33 cellular contexts compared by ENCODE assay signal in the genomic region with DNA sequence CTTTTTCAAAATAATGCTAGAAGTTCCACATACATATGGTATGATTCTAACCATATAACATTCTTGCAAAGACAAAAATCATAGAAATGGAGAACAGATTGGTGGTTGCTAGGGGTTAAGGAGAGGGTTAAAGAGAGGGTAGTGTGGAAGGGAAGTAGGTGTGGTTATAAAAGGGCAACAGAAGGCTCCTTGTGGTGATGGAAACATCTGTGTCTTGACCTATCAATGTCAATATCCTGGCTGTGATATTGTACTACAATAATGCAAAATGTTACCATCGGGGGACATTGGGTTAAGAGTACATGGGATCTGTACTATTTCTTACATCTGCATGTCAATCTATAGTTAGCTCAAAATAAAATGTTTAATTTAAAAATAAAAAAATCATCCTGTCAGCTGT.
"Had no signal": no experiment of that assay in that cellular context is flagged by ENCODE, and none has a peak within 500 bp of the region (broad histone marks: within the 10 kb centered on the region; RNA-seq: fewer than 3 reads in every experiment).

No MANE protein-coding gene starts in this region.

- H3K27me3 Mint-ChIP-seq: progenitor cell of endocrine pancreas had no signal

- H3K4me1 ChIP-seq: breast epithelium, colonic mucosa, right lobe of liver had no signal

- DNase-seq: activated CD4-positive, alpha-beta T cell treated with anti-CD3 and anti-CD28 coated beads for 1 hour; activated CD4-positive, alpha-beta T cell treated with anti-CD3 and anti-CD28 coated beads, Interleukin-2, amount 50 U/mL, for 1 hour; activated naive CD4-positive, alpha-beta T cell; activated T-cell treated with anti-CD3 and anti-CD28 coated beads for 4 hours; activated T-cell treated with anti-CD3 and anti-CD28 coated beads, Interleukin-2, amount 50 U/mL, for 72 hours; colonic mucosa; dorsolateral prefrontal cortex; effector memory CD4-positive, alpha-beta T cell; erythroblast; head of caudate nucleus; hippocampal formation; left cardiac atrium; left ventricle myocardium superior; mucosa of descending colon; ovary; right lobe of liver; stimulated activated CD4-positive, alpha-beta T cell treated with anti-CD3 and anti-CD28 coated beads, Interleukin-12 subunit alpha, Interleukin-12 subunit beta, amount 100 ng/mL, for 4 hours; stimulated activated CD4-positive, alpha-beta T cell treated with anti-CD3 and anti-CD28 coated beads, Interleukin-4, amount 100 ng/mL, for 1 hour; substantia nigra; T-helper 9 cell; upper lobe of left lung had no signal

- H3K4me1 Mint-ChIP-seq: central memory CD8-positive, alpha-beta T cell; stimulated activated effector memory CD8-positive, alpha-beta T cell treated with anti-CD3 and anti-CD28 coated beads, Interleukin-12 subunit alpha, Interleukin-12 subunit beta, amount 100 ng/mL, for 72 hours had no signal

- ATAC-seq: activated naive CD4-positive, alpha-beta T cell treated with anti-CD3 and anti-CD28 coated beads, Interleukin-2, amount 50 U/mL, for 72 hours; activated T-cell treated with anti-CD3 and anti-CD28 coated beads, Interleukin-2, amount 50 U/mL, for 72 hours; gastroesophageal sphincter; left ventricle myocardium superior; mucosa of descending colon; natural killer cell treated with Interleukin-12 subunit alpha and Interleukin-12 subunit beta and Interleukin-15 and Interleukin-18, amount 100 ng/mL, for 72 hours; right lobe of liver; stimulated activated effector memory CD8-positive, alpha-beta T cell treated with anti-CD3 and anti-CD28 coated beads, Interleukin-12 subunit alpha, Interleukin-12 subunit beta, amount 100 ng/mL, for 72 hours had no signal

- H3K27ac ChIP-seq: breast epithelium, colonic mucosa, dorsolateral prefrontal cortex, gastroesophageal sphincter, neutrophil, ovary, right lobe of liver, upper lobe of left lung, vagina had no signal

- H3K4me3 ChIP-seq: breast epithelium, colonic mucosa, dorsolateral prefrontal cortex, gastroesophageal sphincter, mucosa of descending colon, ovary, right lobe of liver, skin epidermis, upper lobe of left lung, vagina had no signal

- H3K4me3 Mint-ChIP-seq: activated T-cell treated with anti-CD3 and anti-CD28 coated beads, Interleukin-2, amount 50 U/mL, for 72 hours; central memory CD8-positive, alpha-beta T cell; natural killer cell treated with Interleukin-12 subunit alpha and Interleukin-12 subunit beta and Interleukin-15 and Interleukin-18, amount 100 ng/mL, for 72 hours; stimulated activated effector memory CD8-positive, alpha-beta T cell treated with anti-CD3 and anti-CD28 coated beads, Interleukin-12 subunit alpha, Interleukin-12 subunit beta, amount 100 ng/mL, for 72 hours; stimulated activated naive CD8-positive, alpha-beta T cell treated with anti-CD3 and anti-CD28 coated beads, Interleukin-15, Interleukin-2, amounts not matched to agents 100 ng/mL and 50 ng/mL, for 24 hours; T-helper 1 cell treated with Interleukin-12 subunit alpha and Interleukin-12 subunit beta and Interleukin-4 antibody, amounts not matched to agents 30 μg/mL and 1 μg/mL, for 36 hours had no signal

- H3K36me3 ChIP-seq: breast epithelium, colonic mucosa, gastroesophageal sphincter, neutrophil, ovary, right lobe of liver, upper lobe of left lung, vagina had no signal

- H3K27ac Mint-ChIP-seq: activated naive CD4-positive, alpha-beta T cell treated with anti-CD3 and anti-CD28 coated beads, Interleukin-2, amount 50 U/mL, for 72 hours; activated T-cell treated with anti-CD3 and anti-CD28 coated beads, Interleukin-2, amount 50 U/mL, for 72 hours; natural killer cell treated with Interleukin-12 subunit alpha and Interleukin-12 subunit beta and Interleukin-15 and Interleukin-18, amount 100 ng/mL, for 72 hours; progenitor cell of endocrine pancreas; stimulated activated effector memory CD8-positive, alpha-beta T cell treated with anti-CD3 and anti-CD28 coated beads, Interleukin-12 subunit alpha, Interleukin-12 subunit beta, amount 100 ng/mL, for 72 hours; stimulated activated naive CD8-positive, alpha-beta T cell treated with anti-CD3 and anti-CD28 coated beads, Interleukin-15, Interleukin-2, amounts not matched to agents 100 ng/mL and 50 ng/mL, for 24 hours; T-helper 1 cell treated with Interleukin-12 subunit alpha and Interleukin-12 subunit beta and Interleukin-4 antibody, amounts not matched to agents 30 μg/mL and 1 μg/mL, for 36 hours had no signal

- H3K27me3 ChIP-seq: breast epithelium, colonic mucosa, dorsolateral prefrontal cortex, gastroesophageal sphincter, neutrophil, ovary, right lobe of liver, upper lobe of left lung, vagina had no signal

- H3K9me3 ChIP-seq: breast epithelium, colonic mucosa, gastroesophageal sphincter, mucosa of descending colon, neutrophil, ovary, right lobe of liver, upper lobe of left lung, vagina had no signal

- H3K9me3 Mint-ChIP-seq: activated naive CD4-positive, alpha-beta T cell treated with anti-CD3 and anti-CD28 coated beads, Interleukin-2, amount 50 U/mL, for 72 hours; activated T-cell treated with anti-CD3 and anti-CD28 coated beads, Interleukin-2, amount 50 U/mL, for 72 hours; central memory CD8-positive, alpha-beta T cell; natural killer cell treated with Interleukin-12 subunit alpha and Interleukin-12 subunit beta and Interleukin-15 and Interleukin-18, amount 100 ng/mL, for 72 hours; stimulated activated effector memory CD8-positive, alpha-beta T cell treated with anti-CD3 and anti-CD28 coated beads, Interleukin-12 subunit alpha, Interleukin-12 subunit beta, amount 100 ng/mL, for 72 hours; stimulated activated naive CD8-positive, alpha-beta T cell treated with anti-CD3 and anti-CD28 coated beads, Interleukin-15, Interleukin-2, amounts not matched to agents 100 ng/mL and 50 ng/mL, for 24 hours; T-helper 1 cell treated with Interleukin-12 subunit alpha and Interleukin-12 subunit beta and Interleukin-4 antibody, amounts not matched to agents 30 μg/mL and 1 μg/mL, for 36 hours had no signal

- H3K36me3 Mint-ChIP-seq: activated naive CD4-positive, alpha-beta T cell treated with anti-CD3 and anti-CD28 coated beads, Interleukin-2, amount 50 U/mL, for 72 hours; natural killer cell treated with Interleukin-12 subunit alpha and Interleukin-12 subunit beta and Interleukin-15 and Interleukin-18, amount 100 ng/mL, for 72 hours; stimulated activated effector memory CD8-positive, alpha-beta T cell treated with anti-CD3 and anti-CD28 coated beads, Interleukin-12 subunit alpha, Interleukin-12 subunit beta, amount 100 ng/mL, for 72 hours had no signal
